8 cellular contexts compared by ENCODE assay signal in the genomic region with DNA sequence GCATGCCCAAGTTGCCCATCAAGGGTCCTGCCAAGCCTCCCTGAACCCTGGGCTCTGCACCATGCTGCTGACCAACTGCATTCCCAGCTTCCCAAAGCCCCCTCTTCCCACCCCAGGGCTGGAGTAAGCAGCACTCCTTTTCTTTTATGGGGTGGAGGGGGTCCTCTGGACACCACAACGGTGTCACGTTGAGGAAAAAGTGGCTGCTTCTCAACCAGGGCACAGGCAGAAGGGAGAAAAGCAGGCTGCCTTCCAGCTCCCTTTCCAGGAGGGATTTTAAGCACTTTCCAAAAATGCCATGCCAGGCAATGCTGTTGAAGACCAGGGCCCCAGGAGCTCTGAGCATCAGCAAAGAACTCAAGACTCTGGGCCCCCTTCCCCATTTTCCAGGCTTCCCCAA. TPM values are rescaled to one million over a fixed set of nuclear protein-coding genes. Genes with fewer than 3 reads are reported as not detected.
A peak's percentile ranks its signal among the peaks of the same experiment; 100 is the strongest.
DNase-seq lines count a peak whose midpoint lies in the region; ATAC-seq, FAIRE-seq and TF ChIP-seq lines count a peak whose summit lies in the region.

No MANE protein-coding gene starts in this region.

- H3K27ac ChIP-seq in HUES48 (ENCODE audit: low read depth, low read length) (no peak overlapping the region), neural cell (ENCODE audit: low read length) (no peak overlapping the region)

- no peak for DNase-seq in CD14-positive monocyte (ENCODE audit: low spot score)
- no peak for DNase-seq in bronchial epithelial cell (ENCODE audit: low read depth)
- no peak for DNase-seq in Ammon's horn (ENCODE audit: low spot score)
- no peak for DNase-seq in NCI-H774 (lab: John Stamatoyannopoulos, UW)
- no peak for DNase-seq in NCI-H2081 (lab: John Stamatoyannopoulos, UW)

- intact Hi-C loops in CD14-positive monocyte (cut with micrococcal nuclease) = loop anchor here in 1 of 2 donors (5.0 kb wide), 1 partner anchor 52 kb away; no protein-coding TSS in a partner anchor

- FAIRE-seq in bronchial epithelial cell (lab: Jason Lieb, UNC) = peak; percentile 43

- TF ChIP-seq RAD21 in neural cell (conservative IDR thresholded peaks at IDR 0.05) = no peak

- TF ChIP-seq EP300 in neural cell (conservative IDR thresholded peaks at IDR 0.05; ENCODE audit: poor library complexity, severe bottlenecking) = no peak

- H3K9ac ChIP-seq in HUES48 (ENCODE audit: low read depth, low read length) = no peak overlapping the region
- H3K9ac ChIP-seq in neural cell (ENCODE audit: low read length) = peak overlapping the region; percentile 65

- peaks cover 6 to 9% (median 7%) of the 10 kb centered on the region in 3 donors for H3K27me3 Mint-ChIP-seq in CD14-positive monocyte (ENCODE audit: low read depth in 3 of 3)

- H3K9me2 ChIP-seq in neural cell (ENCODE audit: insufficient read depth, low read length) = no peaks in the 10 kb centered on the region

- no peaks in the 10 kb centered on the region for H3F3A ChIP-seq in neural cell (ENCODE audit: insufficient read depth, low read length, poor library complexity, severe bottlenecking)

- no peaks in the 10 kb centered on the region for H3K27me3 ChIP-seq in HUES48 (ENCODE audit: control insufficient read depth, insufficient read depth, low read length)
- peaks cover 5% of the 10 kb centered on the region for H3K27me3 ChIP-seq in bronchial epithelial cell (ENCODE audit: control insufficient read depth, insufficient read depth, low read length)
- no peaks in the 10 kb centered on the region for H3K27me3 ChIP-seq in neural cell (ENCODE audit: insufficient read depth, low read depth, low read length)

- H3K9me3 ChIP-seq in HUES48 (ENCODE audit: control insufficient read depth, insufficient read depth, low read length) (no peaks in the 10 kb centered on the region), neural cell (ENCODE audit: low read length) (no peaks in the 10 kb centered on the region)

- peak overlapping the region; percentile 77 to 88 for H3K4me3 Mint-ChIP-seq in CD14-positive monocyte

- peak overlapping the region in 3 of 7 donors; percentile 49 to 74 (median 57) for H3K27ac Mint-ChIP-seq in CD14-positive monocyte

- TF ChIP-seq CTCF in CD14-positive monocyte (IDR thresholded peaks at IDR 0.05) (no peak), bronchial epithelial cell (IDR thresholded peaks at IDR 0.05; ENCODE audit: insufficient read depth, low read length, severe bottlenecking) (no peak), neural cell (IDR thresholded peaks at IDR 0.05; ENCODE audit: poor library complexity, severe bottlenecking) (no peak)

- peak overlapping the region; percentile 44 for H3K4me2 ChIP-seq in neural cell (ENCODE audit: low read length)

- peaks cover 0 to 2% (median 0%) of the 10 kb centered on the region in 7 donors for H3K9me3 Mint-ChIP-seq in CD14-positive monocyte

- peak overlapping the region; percentile 95 for H3K4me3 ChIP-seq in HUES48 (ENCODE audit: low read depth, low read length)
- no peak overlapping the region for H3K4me3 ChIP-seq in bronchial epithelial cell (ENCODE audit: low read depth, low read length)
- H3K4me3 ChIP-seq in neural cell (ENCODE audit: low read length) = peak overlapping the region; percentile 71

- H2AFZ ChIP-seq in neural cell (ENCODE audit: low read depth, low read length) = peak overlapping the region; percentile 51

- H3K36me3 ChIP-seq in HUES48 (ENCODE audit: control insufficient read depth, insufficient read depth, low read length) (no peaks in the 10 kb centered on the region), bronchial epithelial cell (ENCODE audit: control insufficient read depth, insufficient read depth, low read length) (no peaks in the 10 kb centered on the region), neural cell (ENCODE audit: insufficient read depth, low read length) (no peaks in the 10 kb centered on the region)

- H3K4me1 ChIP-seq in HUES48 (ENCODE audit: control insufficient read depth, insufficient read depth, low read length) = peaks cover 20% of the 10 kb centered on the region

- H3K79me2 ChIP-seq in neural cell (replicated peaks; ENCODE audit: insufficient read depth, low read length) = no peaks in the 10 kb centered on the region

- H3K36me3 Mint-ChIP-seq in CD14-positive monocyte = no peaks in the 10 kb centered on the region

- H3K4me1 Mint-ChIP-seq in CD14-positive monocyte = peaks cover 16% of the 10 kb centered on the region

- no peaks in the 10 kb centered on the region for H4K20me1 ChIP-seq in neural cell (ENCODE audit: insufficient read depth)

- no peak for ATAC-seq in HG03469 (IDR thresholded peaks at IDR 0.05; ENCODE audit: unreplicated experiment)

TF ChIP-seq in neural cell, 6 proteins besides CTCF, POLR2A, EP300 and RAD21:
- TF ChIP-seq EZH2 (IDR thresholded peaks at IDR 0.05; ENCODE audit: borderline replicate concordance, insufficient read depth, low read length, poor library complexity, severe bottlenecking) (no peak), POLR2AphosphoS5 (IDR thresholded peaks at IDR 0.05) (no peak), SMC3 (conservative IDR thresholded peaks at IDR 0.05; ENCODE audit: poor library complexity) (no peak), MXI1 (conservative IDR thresholded peaks at IDR 0.05; ENCODE audit: poor library complexity, severe bottlenecking) (no peak), TAF1 (IDR thresholded peaks at IDR 0.05; ENCODE audit: low read depth) (no peak)
- TF ChIP-seq, protein P1, sequence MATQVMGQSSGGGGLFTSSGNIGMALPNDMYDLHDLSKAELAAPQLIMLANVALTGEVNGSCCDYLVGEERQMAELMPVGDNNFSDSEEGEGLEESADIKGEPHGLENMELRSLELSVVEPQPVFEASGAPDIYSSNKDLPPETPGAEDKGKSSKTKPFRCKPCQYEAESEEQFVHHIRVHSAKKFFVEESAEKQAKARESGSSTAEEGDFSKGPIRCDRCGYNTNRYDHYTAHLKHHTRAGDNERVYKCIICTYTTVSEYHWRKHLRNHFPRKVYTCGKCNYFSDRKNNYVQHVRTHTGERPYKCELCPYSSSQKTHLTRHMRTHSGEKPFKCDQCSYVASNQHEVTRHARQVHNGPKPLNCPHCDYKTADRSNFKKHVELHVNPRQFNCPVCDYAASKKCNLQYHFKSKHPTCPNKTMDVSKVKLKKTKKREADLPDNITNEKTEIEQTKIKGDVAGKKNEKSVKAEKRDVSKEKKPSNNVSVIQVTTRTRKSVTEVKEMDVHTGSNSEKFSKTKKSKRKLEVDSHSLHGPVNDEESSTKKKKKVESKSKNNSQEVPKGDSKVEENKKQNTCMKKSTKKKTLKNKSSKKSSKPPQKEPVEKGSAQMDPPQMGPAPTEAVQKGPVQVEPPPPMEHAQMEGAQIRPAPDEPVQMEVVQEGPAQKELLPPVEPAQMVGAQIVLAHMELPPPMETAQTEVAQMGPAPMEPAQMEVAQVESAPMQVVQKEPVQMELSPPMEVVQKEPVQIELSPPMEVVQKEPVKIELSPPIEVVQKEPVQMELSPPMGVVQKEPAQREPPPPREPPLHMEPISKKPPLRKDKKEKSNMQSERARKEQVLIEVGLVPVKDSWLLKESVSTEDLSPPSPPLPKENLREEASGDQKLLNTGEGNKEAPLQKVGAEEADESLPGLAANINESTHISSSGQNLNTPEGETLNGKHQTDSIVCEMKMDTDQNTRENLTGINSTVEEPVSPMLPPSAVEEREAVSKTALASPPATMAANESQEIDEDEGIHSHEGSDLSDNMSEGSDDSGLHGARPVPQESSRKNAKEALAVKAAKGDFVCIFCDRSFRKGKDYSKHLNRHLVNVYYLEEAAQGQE (IDR thresholded peaks at IDR 0.05; ENCODE audit: borderline replicate concordance) = no peak

RNA-seq across cellular contexts. Expression of a gene that starts 0.7 kb away (rescaled TPM):
- polyA plus RNA-seq in CD14-positive monocyte (under 1 TPM; 0.15 to 0.26 TPM), neural cell (31.6 and 36.9 TPM in 2 replicates)
- 0.26 and 2.7 TPM in 2 replicates for total RNA-seq in bronchial epithelial cell
- 52.1 and 54.1 TPM in 2 replicates for polyA minus RNA-seq in neural cell

RNA-seq across cellular contexts. Expression of a gene that starts 26.7 kb away (rescaled TPM):
- polyA plus RNA-seq in CD14-positive monocyte (10 to 100 TPM; 61.2 to 68.2 TPM), neural cell (66.0 and 78.8 TPM in 2 replicates)
- 22.5 and 22.9 TPM in 2 replicates for total RNA-seq in bronchial epithelial cell
- polyA minus RNA-seq in neural cell = 67.4 and 71.7 TPM in 2 replicates

Comparison
In these comparisons a context has a peak if more than half of its experiments do, and no peak if none do; other contexts are left out.
1. RNA of a gene that starts 0.7 kb away (polyA plus RNA-seq): 31.6 to 36.9 TPM in neural cell; 0.15 to 0.26 TPM in CD14-positive monocyte; every median in the first group is over 10 times any median in the second.